Comparison of ENCODE assay signal across 8 cellular contexts in genomic region chr14:49621114-49621881, GRCh38. TPM values are rescaled to one million over a fixed set of nuclear protein-coding genes. Genes with fewer than 3 reads are reported as not detected.
DNase-seq lines count a peak whose midpoint lies in the region; ATAC-seq and TF ChIP-seq lines count a peak whose summit lies in the region.

No MANE protein-coding gene starts in this region.

- peak; percentile 30 for ATAC-seq in GM21515 (IDR thresholded peaks at IDR 0.05; ENCODE audit: unreplicated experiment)
- ATAC-seq in left lung: peak; percentile 72

- H3K27ac ChIP-seq in left lung: peak overlapping the region; percentile 95 to 98

- peak overlapping the region; percentile 97 for H3K4me3 Mint-ChIP-seq in chondrocyte (ENCODE audit: unreplicated experiment)

- intact Hi-C loops in left lung (cut with DNase I): no loop called here

- no peaks in the 10 kb centered on the region for H3K9me3 Mint-ChIP-seq in chondrocyte (ENCODE audit: low read depth)

- H3K9me3 ChIP-seq in left lung: no peaks in the 10 kb centered on the region

- H3K36me3 ChIP-seq in left lung: peaks cover 0 to 32% of the 10 kb centered on the region in 2 donors

- peak; percentile 46 for TF ChIP-seq CTCF in chondrocyte (IDR thresholded peaks at IDR 0.05)
- TF ChIP-seq CTCF in left lung (IDR thresholded peaks at IDR 0.05): no peak

- peak overlapping the region; percentile 74 for H3K4me3 ChIP-seq in Jurkat, Clone E6-1 (ENCODE audit: low read length)
- H3K4me3 ChIP-seq in left lung: peak overlapping the region; percentile 95 to 99

- H3K4me1 Mint-ChIP-seq in chondrocyte (ENCODE audit: low read depth): peaks cover 57% of the 10 kb centered on the region

- H3K36me3 Mint-ChIP-seq in chondrocyte (ENCODE audit: low read depth): peaks cover 15% of the 10 kb centered on the region

- peak overlapping the region; percentile 95 for H3K27ac Mint-ChIP-seq in chondrocyte (ENCODE audit: unreplicated experiment)

- H3K27me3 Mint-ChIP-seq in chondrocyte (ENCODE audit: low read depth): no peaks in the 10 kb centered on the region

- DNase-seq in ELF-1 (ENCODE audit: low read depth, low spot score) (peak; percentile 72), T-helper 2 cell (peak in 3 of 5 experiments; percentile 25 to 82 (median 36)), chondrocyte (ENCODE audit: low spot score) (peak; percentile 93), left lung (peak; percentile 83 to 97), COLO829 (ENCODE audit: low spot score) (no peak)
- no peak for DNase-seq in Jurkat, Clone E6-1 (ENCODE audit: low read depth, low spot score)
- DNase-seq in stimulated activated CD4-positive, alpha-beta T cell treated with anti-CD3 and anti-CD28 coated beads, Interleukin-4, amount 100 ng/mL, for 4 hours: peak; percentile 43 to 57

- no peaks in the 10 kb centered on the region for H3K27me3 ChIP-seq in left lung

- H3K4me1 ChIP-seq in left lung: peaks cover 27 to 61% of the 10 kb centered on the region in 2 donors

RNA-seq across cellular contexts. Expression of gene MGAT2, which starts 0.7 kb away (rescaled TPM):
- 30.1 TPM for polyA plus RNA-seq in Jurkat, Clone E6-1 (2012; ENCODE audit: insufficient read depth, insufficient read length)
- 51.2 to 58.2 TPM (median 53.5 TPM) in 3 replicates for total RNA-seq in chondrocyte
- total RNA-seq in left lung: 10 to 100 TPM; 35.3 to 47.2 TPM

RNA-seq across cellular contexts. Expression of gene RPL36AL, which starts 0.9 kb away (rescaled TPM):
- polyA plus RNA-seq in Jurkat, Clone E6-1 (2012; ENCODE audit: insufficient read depth, insufficient read length): 479 TPM
- total RNA-seq in chondrocyte (132 to 146 TPM (median 144 TPM) in 3 replicates), left lung (100 to 1,000 TPM; 111 to 137 TPM)

RNA-seq across cellular contexts. Expression of gene DNAAF2, which starts 13.7 kb away (rescaled TPM):
- 9.1 TPM for polyA plus RNA-seq in Jurkat, Clone E6-1 (2012; ENCODE audit: insufficient read depth, insufficient read length)
- total RNA-seq in chondrocyte: 5.2 to 5.6 TPM (median 5.5 TPM) in 3 replicates
- 1 to 10 TPM; 5.4 to 6.8 TPM for total RNA-seq in left lung

RNA-seq across cellular contexts. Expression of gene LRR1, which starts 22.6 kb away (rescaled TPM):
- polyA plus RNA-seq in Jurkat, Clone E6-1 (2012; ENCODE audit: insufficient read depth, insufficient read length): 62.2 TPM
- total RNA-seq in chondrocyte: 8.5 to 13.9 TPM (median 11.6 TPM) in 3 replicates
- 10 to 100 TPM; 10.1 to 14.6 TPM for total RNA-seq in left lung

RNA-seq across cellular contexts. Expression of gene RPS29, which starts 35.1 kb away (rescaled TPM):
- 5,160 TPM for polyA plus RNA-seq in Jurkat, Clone E6-1 (2012; ENCODE audit: insufficient read depth, insufficient read length)
- total RNA-seq in chondrocyte (697 to 843 TPM (median 729 TPM) in 3 replicates), left lung (1,000 to 10,000 TPM; 1,178 to 1,228 TPM)

Comparison
In these comparisons a context has a peak if more than half of its experiments do, and no peak if none do; other contexts are left out.
1. DNase-seq: peak in ELF-1 (single experiment), T-helper 2 cell (3 of 5), chondrocyte (single experiment), left lung (2 of 2) and stimulated activated CD4-positive, alpha-beta T cell treated with anti-CD3 and anti-CD28 coated beads, Interleukin-4, amount 100 ng/mL, for 4 hours (2 of 2); none in Jurkat, Clone E6-1 (single experiment) and COLO829 (single experiment).